ENCODE assay signal across 8 cellular contexts in the genomic region with DNA sequence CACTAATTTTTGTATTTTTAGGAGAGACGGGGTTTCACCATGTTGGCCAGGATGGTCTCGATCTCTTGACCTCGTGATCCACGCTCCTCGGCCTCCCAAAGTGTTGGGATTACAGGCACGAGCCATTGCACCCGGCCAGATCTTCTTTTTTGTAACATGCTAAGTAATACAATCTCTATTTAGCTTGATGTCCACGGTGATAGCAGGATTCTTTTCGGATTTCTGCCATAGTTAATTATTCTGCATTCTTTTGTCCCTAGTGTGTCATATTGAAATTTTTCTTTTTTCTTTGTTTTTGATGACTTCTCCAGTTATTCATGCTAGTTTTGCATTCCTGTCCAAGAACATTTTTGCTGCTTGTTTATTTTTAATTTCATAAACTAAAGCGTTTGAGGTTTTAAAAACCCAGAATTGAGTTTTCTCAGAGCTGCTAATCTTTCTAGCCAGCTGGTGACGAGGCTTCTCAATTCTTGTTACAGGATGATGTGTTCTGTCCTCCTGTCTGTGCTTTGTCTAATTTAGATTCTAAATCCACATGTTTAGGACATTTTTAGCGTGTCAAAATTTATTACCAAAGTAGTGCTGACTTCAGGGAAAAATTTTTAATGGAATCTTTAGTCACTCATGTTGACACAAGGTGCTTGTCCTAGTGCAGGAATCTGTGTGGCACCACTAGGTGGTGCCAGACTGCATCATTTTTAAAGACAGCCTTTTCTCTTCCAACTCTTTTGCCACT. TPM values are rescaled to one million over a fixed set of nuclear protein-coding genes. Genes with fewer than 3 reads are reported as not detected.
DNase-seq lines count a peak whose midpoint lies in the region; ATAC-seq, FAIRE-seq and TF ChIP-seq lines count a peak whose summit lies in the region.

No MANE protein-coding gene starts in this region.

- peak; percentile 56 for TF ChIP-seq RAD21 in Ishikawa (IDR thresholded peaks at IDR 0.05; ENCODE audit: low read depth)

- ATAC-seq in GM18870 (IDR thresholded peaks at IDR 0.05; ENCODE audit: unreplicated experiment): no peak

- no peaks in the 10 kb centered on the region for H3K36me3 ChIP-seq in bronchial epithelial cell (ENCODE audit: control insufficient read depth, insufficient read depth, low read length)

- no peak for TF ChIP-seq EP300 in Ishikawa (IDR thresholded peaks at IDR 0.05; ENCODE audit: borderline replicate concordance)

- DNase-seq in ELR (ENCODE audit: low read depth): peak; percentile 87
- DNase-seq in SKM-1 (lab: John Stamatoyannopoulos, UW; ENCODE audit: unreplicated experiment): peak; percentile 56
- DNase-seq in bronchial epithelial cell (ENCODE audit: low read depth): peak; percentile 64
- peak; percentile 85 for DNase-seq in kidney tubule cell (ENCODE audit: low spot score)
- DNase-seq in stimulated activated CD8-positive, alpha-beta memory T cell treated with anti-CD3 and anti-CD28 coated beads, Interleukin-4, amount 100 ng/mL, for 48 hours: peak; percentile 37
- DNase-seq in NCI-H526 treated with DMSO at 0.1 percent for 48 hours (lab: John Stamatoyannopoulos, UW): no peak

- no peak overlapping the region for H3K4me3 ChIP-seq in bronchial epithelial cell (ENCODE audit: low read depth, low read length)

- peak; percentile 87 for TF ChIP-seq CTCF in bronchial epithelial cell (IDR thresholded peaks at IDR 0.05; ENCODE audit: insufficient read depth, low read length, severe bottlenecking)

- no peaks in the 10 kb centered on the region for H3K27me3 ChIP-seq in bronchial epithelial cell (ENCODE audit: control insufficient read depth, insufficient read depth, low read length)

- FAIRE-seq in bronchial epithelial cell (lab: Jason Lieb, UNC): no peak

TF ChIP-seq in Ishikawa, 13 proteins besides CTCF, POLR2A, EP300 and RAD21:
- no peak for TF ChIP-seq CEBPB (IDR thresholded peaks at IDR 0.05)
- no peak for TF ChIP-seq TCF12 (IDR thresholded peaks at IDR 0.05; ENCODE audit: low read depth)
- TF ChIP-seq, protein P1, sequence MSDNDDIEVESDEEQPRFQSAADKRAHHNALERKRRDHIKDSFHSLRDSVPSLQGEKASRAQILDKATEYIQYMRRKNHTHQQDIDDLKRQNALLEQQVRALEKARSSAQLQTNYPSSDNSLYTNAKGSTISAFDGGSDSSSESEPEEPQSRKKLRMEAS (IDR thresholded peaks at IDR 0.05): no peak
- TF ChIP-seq TEAD4 (IDR thresholded peaks at IDR 0.05): no peak
- no peak for TF ChIP-seq NFIC (IDR thresholded peaks at IDR 0.05)
- TF ChIP-seq ZBTB7A (IDR thresholded peaks at IDR 0.05; ENCODE audit: low read depth): no peak
- TF ChIP-seq EGR1 (IDR thresholded peaks at IDR 0.05): no peak
- TF ChIP-seq, protein P2, sequence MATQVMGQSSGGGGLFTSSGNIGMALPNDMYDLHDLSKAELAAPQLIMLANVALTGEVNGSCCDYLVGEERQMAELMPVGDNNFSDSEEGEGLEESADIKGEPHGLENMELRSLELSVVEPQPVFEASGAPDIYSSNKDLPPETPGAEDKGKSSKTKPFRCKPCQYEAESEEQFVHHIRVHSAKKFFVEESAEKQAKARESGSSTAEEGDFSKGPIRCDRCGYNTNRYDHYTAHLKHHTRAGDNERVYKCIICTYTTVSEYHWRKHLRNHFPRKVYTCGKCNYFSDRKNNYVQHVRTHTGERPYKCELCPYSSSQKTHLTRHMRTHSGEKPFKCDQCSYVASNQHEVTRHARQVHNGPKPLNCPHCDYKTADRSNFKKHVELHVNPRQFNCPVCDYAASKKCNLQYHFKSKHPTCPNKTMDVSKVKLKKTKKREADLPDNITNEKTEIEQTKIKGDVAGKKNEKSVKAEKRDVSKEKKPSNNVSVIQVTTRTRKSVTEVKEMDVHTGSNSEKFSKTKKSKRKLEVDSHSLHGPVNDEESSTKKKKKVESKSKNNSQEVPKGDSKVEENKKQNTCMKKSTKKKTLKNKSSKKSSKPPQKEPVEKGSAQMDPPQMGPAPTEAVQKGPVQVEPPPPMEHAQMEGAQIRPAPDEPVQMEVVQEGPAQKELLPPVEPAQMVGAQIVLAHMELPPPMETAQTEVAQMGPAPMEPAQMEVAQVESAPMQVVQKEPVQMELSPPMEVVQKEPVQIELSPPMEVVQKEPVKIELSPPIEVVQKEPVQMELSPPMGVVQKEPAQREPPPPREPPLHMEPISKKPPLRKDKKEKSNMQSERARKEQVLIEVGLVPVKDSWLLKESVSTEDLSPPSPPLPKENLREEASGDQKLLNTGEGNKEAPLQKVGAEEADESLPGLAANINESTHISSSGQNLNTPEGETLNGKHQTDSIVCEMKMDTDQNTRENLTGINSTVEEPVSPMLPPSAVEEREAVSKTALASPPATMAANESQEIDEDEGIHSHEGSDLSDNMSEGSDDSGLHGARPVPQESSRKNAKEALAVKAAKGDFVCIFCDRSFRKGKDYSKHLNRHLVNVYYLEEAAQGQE (IDR thresholded peaks at IDR 0.05; ENCODE audit: low read depth): no peak
- no peak for TF ChIP-seq TAF1 (IDR thresholded peaks at IDR 0.05; ENCODE audit: low read depth)
- no peak for TF ChIP-seq CREB1 (IDR thresholded peaks at IDR 0.05; ENCODE audit: low read depth)
- TF ChIP-seq, protein P3, sequence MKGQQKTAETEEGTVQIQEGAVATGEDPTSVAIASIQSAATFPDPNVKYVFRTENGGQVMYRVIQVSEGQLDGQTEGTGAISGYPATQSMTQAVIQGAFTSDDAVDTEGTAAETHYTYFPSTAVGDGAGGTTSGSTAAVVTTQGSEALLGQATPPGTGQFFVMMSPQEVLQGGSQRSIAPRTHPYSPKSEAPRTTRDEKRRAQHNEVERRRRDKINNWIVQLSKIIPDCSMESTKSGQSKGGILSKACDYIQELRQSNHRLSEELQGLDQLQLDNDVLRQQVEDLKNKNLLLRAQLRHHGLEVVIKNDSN (IDR thresholded peaks at IDR 0.05): no peak
- TF ChIP-seq FOXM1 (IDR thresholded peaks at IDR 0.05; ENCODE audit: borderline replicate concordance, low read depth): no peak
- TF ChIP-seq YY1 (IDR thresholded peaks at IDR 0.05; ENCODE audit: low read depth): no peak

RNA-seq across cellular contexts. Expression of a gene that starts 21.8 kb away (rescaled TPM):
- total RNA-seq in bronchial epithelial cell: 23.6 and 28.4 TPM in 2 replicates

RNA-seq across cellular contexts. Expression of a gene that starts 44.3 kb away (rescaled TPM):
- 19.7 and 20.4 TPM in 2 replicates for total RNA-seq in bronchial epithelial cell
